8 cellular contexts compared by ENCODE assay signal in genomic region chr9:93095205-93096130, GRCh38.
DNase-seq lines count a peak whose midpoint lies in the region; ATAC-seq and TF ChIP-seq lines count a peak whose summit lies in the region.

No MANE protein-coding gene starts in this region.

- peak overlapping the region; percentile 80 for H3K27ac ChIP-seq in 22Rv1

- ATAC-seq in GM18519 (IDR thresholded peaks at IDR 0.05; ENCODE audit: low FRiP score, unreplicated experiment) (peak; percentile 50), HG03039 (IDR thresholded peaks at IDR 0.05; ENCODE audit: unreplicated experiment) (peak; percentile 61)

- peak; percentile 97 to 99 for DNase-seq in NCI-H2081 (lab: John Stamatoyannopoulos, UW)
- DNase-seq in T1000 (lab: John Stamatoyannopoulos, UW) = peak; percentile 98
- peak; percentile 100 for DNase-seq in astrocyte of the hippocampus (ENCODE audit: low read depth, low spot score)
- DNase-seq in hypothalamus (lab: John Stamatoyannopoulos, UW) = peak; percentile 78 to 100 (median 99)
- DNase-seq in retina = peak; percentile 95

- TF ChIP-seq CTCF in 22Rv1 (IDR thresholded peaks at IDR 0.05) = no peak

Comparison
In these comparisons a context has a peak if more than half of its experiments do, and no peak if none do; other contexts are left out.
1. Peak in every context shown above with its lines: DNase-seq, ATAC-seq and H3K27ac ChIP-seq.